Comparison of ENCODE assay signal across 15 cellular contexts in genomic region chr14:79275367-79275655, GRCh38.
A peak's percentile ranks its signal among the peaks of the same experiment; 100 is the strongest.
DNase-seq lines count a peak whose midpoint lies in the region; TF ChIP-seq lines count a peak whose summit lies in the region.
"Had no signal": no experiment of that assay in that cellular context is flagged by ENCODE, and none has a peak within 500 bp of the region (broad histone marks: within the 10 kb centered on the region; RNA-seq: fewer than 3 reads in every experiment).

No MANE protein-coding gene starts in this region.

- H3K4me1 ChIP-seq in HEK293 (ENCODE audit: control insufficient read depth, insufficient read depth, low read length) (peaks cover 16% of the 10 kb centered on the region), parathyroid adenoma (peaks cover 3% of the 10 kb centered on the region)
- H3K4me1 ChIP-seq: BE2C had no signal

- DNase-seq in NCI-H1694 (lab: John Stamatoyannopoulos, UW) (peak; percentile 50), cerebellar cortex (ENCODE audit: low spot score) (peak; percentile 77), ureter (ENCODE audit: low spot score) (no peak), OCI-M1 (lab: John Stamatoyannopoulos, UW) (no peak)
- DNase-seq: BE2C; CD4-positive, alpha-beta memory T cell; COR-L47; DMS53; H7 had no signal

- H3K4me3 ChIP-seq in HEK293 (ENCODE audit: low read depth, low read length) (no peak overlapping the region), parathyroid adenoma (ENCODE audit: low read depth, low read length) (no peak overlapping the region)
- H3K4me3 ChIP-seq: A549, GM12878, GM23338 had no signal

- H3K9ac ChIP-seq in parathyroid adenoma, result no peak overlapping the region

- H3K36me3 ChIP-seq in HEK293 (ENCODE audit: control insufficient read depth in 2 of 2, insufficient read depth in 1 of 2, low read length in 2 of 2) (no peaks in the 10 kb centered on the region), parathyroid adenoma (ENCODE audit: control insufficient read depth, insufficient read depth, low read length) (no peaks in the 10 kb centered on the region)
- H3K36me3 ChIP-seq: BE2C had no signal

- H3K4me2 ChIP-seq in parathyroid adenoma (ENCODE audit: low read length), result no peak overlapping the region
- H3K4me2 ChIP-seq: A549, GM23338 had no signal

- CTCF ChIA-PET in HEK293 (lab: Yijun Ruan, JAX), result interaction anchor here (0.7 to 1.2 kb wide), 2 partner anchors 16 to 120 kb away, joined by 3 to 5 read pairs; no protein-coding TSS in a partner anchor

- peaks cover 3% of the 10 kb centered on the region for H3K79me2 ChIP-seq in parathyroid adenoma

- H3K27ac ChIP-seq in HEK293 (ENCODE audit: extremely low read depth, low read depth, low read length) (no peak overlapping the region), parathyroid adenoma (no peak overlapping the region)
- H3K27ac ChIP-seq: A549, C4-2B had no signal

- no peak for TF ChIP-seq CTCF in HEK293 (tag by site-specific recombination; IDR thresholded peaks at IDR 0.05)
- no peak for TF ChIP-seq CTCF in parathyroid adenoma (IDR thresholded peaks at IDR 0.05)

- H2AFZ ChIP-seq in parathyroid adenoma, result peak overlapping the region; percentile 17
- H2AFZ ChIP-seq: GM23338 had no signal

- H3K9me3 ChIP-seq in HEK293 (ENCODE audit: control insufficient read depth, insufficient read depth, low read depth, low read length) (no peaks in the 10 kb centered on the region), parathyroid adenoma (ENCODE audit: control insufficient read depth, low read length) (no peaks in the 10 kb centered on the region)
- H3K9me3 ChIP-seq: A549, BE2C had no signal

- no peaks in the 10 kb centered on the region for H3K27me3 ChIP-seq in parathyroid adenoma (ENCODE audit: control insufficient read depth, insufficient read depth, low read length)

- POLR2A ChIA-PET in HEK293 (lab: Yijun Ruan, JAX), result no interaction called here

TF ChIP-seq in HEK293, 187 proteins besides CTCF, POLR2A, EP300 and RAD21:
- TF ChIP-seq ZNF175 (tag by site-specific recombination; IDR thresholded peaks at IDR 0.05) (no peak), PRDM4 (tag by site-specific recombination; IDR thresholded peaks at IDR 0.05) (0 out of 2 replicates have a peak, but pooled peaks have one; percentile 1)

Comparison
In these comparisons a context has a peak if more than half of its experiments do, and no peak if none do; other contexts are left out.
1. DNase-seq: peak in NCI-H1694 (single experiment) and cerebellar cortex (single experiment); none in ureter (single experiment) and OCI-M1 (single experiment).